In the genomic region with DNA sequence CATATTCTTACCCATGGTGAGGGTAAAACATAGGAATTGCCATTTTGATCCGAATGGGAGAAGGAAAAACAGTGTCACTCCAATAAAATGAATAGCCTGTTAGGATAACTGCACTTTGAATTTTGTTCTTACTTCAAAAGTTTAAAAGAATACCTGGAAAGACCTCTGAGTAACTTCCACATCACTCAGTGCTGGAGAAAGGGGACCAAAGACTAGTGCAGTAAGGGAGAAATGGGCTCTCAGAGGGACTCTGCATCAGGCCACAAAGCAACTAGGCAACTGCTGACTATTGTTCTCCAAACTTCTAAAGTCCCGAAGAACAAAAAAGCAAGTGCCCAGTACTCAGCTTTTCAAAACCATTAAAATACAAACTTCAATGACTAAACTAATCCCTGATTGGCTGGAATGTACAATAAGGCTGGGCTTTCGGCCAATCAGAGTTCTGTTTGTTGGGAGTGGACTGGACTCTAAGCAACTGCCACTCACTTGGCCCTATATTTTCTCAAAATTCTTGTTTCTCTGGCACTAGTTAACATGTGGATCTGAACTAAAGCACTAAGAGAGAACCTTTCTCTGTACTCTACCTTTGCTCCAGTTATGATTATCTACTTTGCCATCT, we compare ENCODE assay signal across 1 cellular context.
TF ChIP-seq lines count a peak whose summit lies in the region.

No MANE protein-coding gene starts in this region.

TF ChIP-seq in H1, 55 proteins besides CTCF, POLR2A, EP300 and RAD21:
- peak; percentile 75 for TF ChIP-seq NANOG (IDR thresholded peaks at IDR 0.05; ENCODE audit: insufficient read depth, low read depth, low read length, poor library complexity, severe bottlenecking)
- TF ChIP-seq CHD2 (IDR thresholded peaks at IDR 0.05; ENCODE audit: low read length) = no peak
- TF ChIP-seq GTF2F1 (IDR thresholded peaks at IDR 0.05; ENCODE audit: borderline replicate concordance, low read depth, low read length) = no peak
- no peak for TF ChIP-seq TBP (IDR thresholded peaks at IDR 0.05; ENCODE audit: low read depth, low read length)
- TF ChIP-seq, protein P1, sequence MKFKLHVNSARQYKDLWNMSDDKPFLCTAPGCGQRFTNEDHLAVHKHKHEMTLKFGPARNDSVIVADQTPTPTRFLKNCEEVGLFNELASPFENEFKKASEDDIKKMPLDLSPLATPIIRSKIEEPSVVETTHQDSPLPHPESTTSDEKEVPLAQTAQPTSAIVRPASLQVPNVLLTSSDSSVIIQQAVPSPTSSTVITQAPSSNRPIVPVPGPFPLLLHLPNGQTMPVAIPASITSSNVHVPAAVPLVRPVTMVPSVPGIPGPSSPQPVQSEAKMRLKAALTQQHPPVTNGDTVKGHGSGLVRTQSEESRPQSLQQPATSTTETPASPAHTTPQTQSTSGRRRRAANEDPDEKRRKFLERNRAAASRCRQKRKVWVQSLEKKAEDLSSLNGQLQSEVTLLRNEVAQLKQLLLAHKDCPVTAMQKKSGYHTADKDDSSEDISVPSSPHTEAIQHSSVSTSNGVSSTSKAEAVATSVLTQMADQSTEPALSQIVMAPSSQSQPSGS (IDR thresholded peaks at IDR 0.05; ENCODE audit: low read length) = no peak
- 0 out of 2 replicates have a peak, but pooled peaks have one; percentile 29 for TF ChIP-seq SP1 (IDR thresholded peaks at IDR 0.05; ENCODE audit: low read depth, low read length)
- TF ChIP-seq TAF1 (IDR thresholded peaks at IDR 0.05; ENCODE audit: low read depth, low read length) = no peak
- no peak for TF ChIP-seq CBX5 (IDR thresholded peaks at IDR 0.05; ENCODE audit: low read depth, low read length)
TF ChIP-seq in H1: peak in this region for 2.
